2 cellular contexts compared by ENCODE assay signal in genomic region chr12:65119063-65119462, GRCh38.
TF ChIP-seq lines count a peak whose summit lies in the region.

No MANE protein-coding gene starts in this region.

TF ChIP-seq in IMR-90, 13 proteins besides CTCF, POLR2A, EP300 and RAD21:
- TF ChIP-seq CEBPB (IDR thresholded peaks at IDR 0.05; ENCODE audit: low read depth, low read length) (0 out of 2 replicates have a peak, but pooled peaks have one; percentile 15), SMC3 (IDR thresholded peaks at IDR 0.05; ENCODE audit: low read depth, low read length) (no peak)

TF ChIP-seq in K562, 482 proteins besides CTCF, POLR2A, EP300 and RAD21:
- TF ChIP-seq ZFP1 (CRISPR knock-in tag; IDR thresholded peaks at IDR 0.05) (no peak), RBM25 (IDR thresholded peaks at IDR 0.05; ENCODE audit: low read depth, low read length, severe bottlenecking) (peak; percentile 91), NR2C1 (IDR thresholded peaks at IDR 0.05) (no peak), NR2C1 (tag; IDR thresholded peaks at IDR 0.05) (no peak)
